In the genomic region with DNA sequence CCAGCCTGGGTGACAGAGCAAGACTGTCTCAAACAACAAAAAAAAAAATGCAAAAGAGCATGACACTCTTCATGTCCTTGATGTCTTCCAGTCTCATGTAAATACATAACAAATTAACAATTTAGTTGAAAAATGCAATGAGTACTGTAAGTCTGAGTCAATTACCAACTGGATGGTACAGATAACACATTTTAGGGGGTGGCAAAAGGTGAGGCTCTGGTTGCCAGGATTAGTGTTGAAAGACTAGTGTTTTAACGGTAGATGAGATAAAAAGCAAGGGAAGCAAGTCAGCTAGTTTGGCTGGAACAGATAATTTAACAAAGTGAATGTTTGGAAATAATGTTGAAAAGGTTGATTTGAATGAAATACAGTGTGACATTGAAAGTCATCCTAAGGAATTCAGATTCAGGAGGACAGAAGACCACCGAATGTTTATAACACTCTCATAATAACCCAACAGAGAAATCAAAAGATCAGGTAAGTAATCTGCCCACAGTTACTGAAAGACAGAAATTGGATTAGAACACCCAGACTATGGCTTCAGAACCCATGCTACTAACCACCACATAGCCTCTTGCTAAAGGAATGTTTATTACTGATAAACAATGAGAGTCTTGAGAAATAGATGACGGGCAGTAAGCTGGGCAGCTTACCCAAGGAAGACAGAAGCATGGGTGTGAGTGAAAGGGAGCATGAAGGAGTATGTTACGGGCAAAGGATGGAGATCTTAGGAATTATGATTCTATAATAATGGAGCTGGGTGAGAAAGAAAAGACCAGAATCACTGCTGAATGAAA, we compare ENCODE assay signal across 24 cellular contexts.
"Had no signal": no experiment of that assay in that cellular context is flagged by ENCODE, and none has a peak within 500 bp of the region (broad histone marks: within the 10 kb centered on the region; RNA-seq: fewer than 3 reads in every experiment).

No MANE protein-coding gene starts in this region.

- H3K4me3 ChIP-seq: body of pancreas, breast epithelium, Peyer's patch, SJSA1 had no signal

- H3K27ac ChIP-seq: body of pancreas, breast epithelium, Peyer's patch, SJSA1 had no signal

- H3K4me1 ChIP-seq: body of pancreas, breast epithelium, Peyer's patch, SJSA1 had no signal

- DNase-seq: activated CD4-positive, alpha-beta T cell treated with anti-CD3 and anti-CD28 coated beads, Interleukin-2, amount 10 ng/mL, durations not matched to agents 7 days and 5 days; activated CD4-positive, alpha-beta T cell treated with anti-CD3 and anti-CD28 coated beads, Interleukin-2, amount 50 U/mL, for 48 hours; activated CD8-positive, alpha-beta T cell treated with anti-CD3 and anti-CD28 coated beads, Interleukin-2, amount 10 ng/mL, durations not matched to agents 7 days and 5 days; activated gamma-delta T cell; activated naive CD4-positive, alpha-beta T cell treated with Interleukin-2 at 50 U/mL for 16 hours; activated naive CD8-positive, alpha-beta T cell treated with anti-CD3 and anti-CD28 coated beads, Interleukin-2, amount 10 ng/mL, durations not matched to agents 7 days and 5 days; activated T-cell treated with anti-CD3 and anti-CD28 coated beads, Interleukin-2, amount 50 U/mL, for 24 hours; body of pancreas; Karpas-422; KBM-7; NCI-H1048; NCI-H1105 treated with DMSO at 0.1 percent for 48 hours; NCI-H1436 treated with DMSO at 0.1 percent for 48 hours; NCI-H1694 treated with DMSO at 0.1 percent for 48 hours; NCI-H2029; NCI-H345; NCI-H524 treated with DMSO at 0.1 percent for 48 hours; PC-3; Peyer's patch; RPMI8226; SHP77 treated with DMSO at 0.1 percent for 48 hours; SK-N-SH had no signal

- H3K36me3 ChIP-seq: breast epithelium, Peyer's patch, SJSA1 had no signal

- H3K9me3 ChIP-seq: body of pancreas, breast epithelium, Peyer's patch, SJSA1, SK-N-SH had no signal

- H3K27me3 ChIP-seq: body of pancreas, breast epithelium, Peyer's patch, SJSA1 had no signal
